In the genomic region with DNA sequence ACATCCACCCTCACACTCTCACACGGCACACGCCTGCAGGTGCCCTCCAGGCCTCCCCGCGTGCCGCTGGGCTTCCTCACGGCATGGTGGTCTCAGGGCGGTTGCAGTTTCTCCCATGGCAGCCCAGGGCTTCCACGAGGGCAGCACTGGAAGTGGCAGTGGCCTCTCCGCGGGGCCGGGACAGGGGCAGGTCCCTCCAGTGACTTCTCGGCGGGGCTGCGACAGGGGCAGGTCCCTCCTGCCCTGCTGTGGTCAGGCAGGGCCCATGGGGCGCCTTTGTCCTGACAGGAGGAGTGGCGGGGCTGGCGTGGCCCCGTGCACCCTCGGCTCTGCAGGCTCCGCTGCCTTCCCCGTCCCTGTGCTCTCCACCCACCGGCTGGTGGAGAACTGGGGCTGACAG, we compare ENCODE assay signal across 15 cellular contexts.
"Had no signal": no experiment of that assay in that cellular context is flagged by ENCODE, and none has a peak within 500 bp of the region (broad histone marks: within the 10 kb centered on the region; RNA-seq: fewer than 3 reads in every experiment).

No MANE protein-coding gene starts in this region.

- H3K4me3 Mint-ChIP-seq: activated CD4-positive, alpha-beta T cell treated with anti-CD3 and anti-CD28 coated beads, Interleukin-2, amount 10 ng/mL, durations not matched to agents 7 days and 5 days; activated naive CD8-positive, alpha-beta T cell treated with anti-CD3 and anti-CD28 coated beads, Interleukin-2, amount 50 U/mL, for 24 hours; T-helper 1 cell treated with Interleukin-12 subunit alpha and Interleukin-12 subunit beta and Interleukin-4 antibody, amounts not matched to agents 30 μg/mL and 1 μg/mL, for 36 hours had no signal

- H3K4me3 ChIP-seq: cardiac muscle cell, coronary artery, gastrocnemius medialis, heart right ventricle, left lung, pancreas, transverse colon had no signal

- H3K27ac Mint-ChIP-seq: activated naive CD8-positive, alpha-beta T cell treated with anti-CD3 and anti-CD28 coated beads, Interleukin-2, amount 50 U/mL, for 24 hours; T-helper 1 cell treated with Interleukin-12 subunit alpha and Interleukin-12 subunit beta and Interleukin-4 antibody, amounts not matched to agents 30 μg/mL and 1 μg/mL, for 36 hours had no signal

- H3K36me3 ChIP-seq: cardiac muscle cell, gastrocnemius medialis, pancreas, transverse colon had no signal

- DNase-seq: activated CD4-positive, alpha-beta T cell treated with anti-CD3 and anti-CD28 coated beads, Interleukin-2, amount 10 ng/mL, durations not matched to agents 7 days and 5 days; activated CD4-positive, CD25-positive, alpha-beta regulatory T cell; activated CD8-positive, alpha-beta memory T cell treated with anti-CD3 and anti-CD28 coated beads for 24 hours; activated naive CD4-positive, alpha-beta T cell treated with Interleukin-2 at 50 U/mL for 16 hours; activated naive CD8-positive, alpha-beta T cell treated with anti-CD3 and anti-CD28 coated beads, Interleukin-2, amount 50 U/mL, for 24 hours; effector memory CD4-positive, alpha-beta T cell; gastrocnemius medialis; transverse colon had no signal

- H3K9me3 ChIP-seq: gastrocnemius medialis, heart right ventricle, left lung, pancreas, transverse colon had no signal

- H3K27me3 Mint-ChIP-seq: activated CD4-positive, alpha-beta T cell treated with anti-CD3 and anti-CD28 coated beads, Interleukin-2, amount 10 ng/mL, durations not matched to agents 7 days and 5 days; activated naive CD8-positive, alpha-beta T cell treated with anti-CD3 and anti-CD28 coated beads, Interleukin-2, amount 50 U/mL, for 24 hours had no signal

- H3K9me3 Mint-ChIP-seq: activated CD4-positive, alpha-beta T cell treated with anti-CD3 and anti-CD28 coated beads, Interleukin-2, amount 10 ng/mL, durations not matched to agents 7 days and 5 days; activated naive CD8-positive, alpha-beta T cell treated with anti-CD3 and anti-CD28 coated beads, Interleukin-2, amount 50 U/mL, for 24 hours; T-helper 1 cell treated with Interleukin-12 subunit alpha and Interleukin-12 subunit beta and Interleukin-4 antibody, amounts not matched to agents 30 μg/mL and 1 μg/mL, for 36 hours had no signal

- H3K27ac ChIP-seq: cardiac muscle cell, gastrocnemius medialis had no signal

- H3K27me3 ChIP-seq: cardiac muscle cell, gastrocnemius medialis, heart right ventricle, left lung, pancreas, transverse colon had no signal

- ATAC-seq: activated naive CD8-positive, alpha-beta T cell treated with anti-CD3 and anti-CD28 coated beads, Interleukin-2, amount 50 U/mL, for 24 hours; gastrocnemius medialis; heart right ventricle; left lung; pancreas had no signal

- FAIRE-seq: islet of Langerhans, pancreas had no signal
